ENCODE assay signal across 30 cellular contexts in the genomic region with DNA sequence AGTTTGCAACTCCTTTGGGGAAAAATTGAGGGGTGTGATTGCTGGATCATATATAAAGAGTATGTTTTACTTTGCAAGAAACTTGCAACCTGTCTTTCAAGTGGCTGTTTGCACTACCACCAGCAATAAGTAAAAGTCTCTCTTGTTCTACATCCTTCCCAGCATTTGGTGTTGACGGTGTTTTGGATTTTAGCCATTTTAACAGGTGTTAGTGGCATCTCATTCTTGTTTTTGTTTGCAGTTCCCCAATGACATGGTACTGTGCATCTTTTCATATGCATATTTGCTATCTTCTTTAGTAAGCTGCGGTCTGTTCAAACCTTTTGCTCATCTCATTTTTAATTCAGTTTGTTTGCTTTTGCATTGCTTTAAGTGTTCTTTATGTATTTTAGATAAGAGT.
"Had no signal": no experiment of that assay in that cellular context is flagged by ENCODE, and none has a peak within 500 bp of the region (broad histone marks: within the 10 kb centered on the region; RNA-seq: fewer than 3 reads in every experiment).

No MANE protein-coding gene starts in this region.

- H3K4me1 ChIP-seq: neural progenitor cell, parathyroid adenoma, psoas muscle, right lobe of liver, sigmoid colon, suprapubic skin, testis, tibial artery, transverse colon, upper lobe of right lung, uterus had no signal

- H3K79me2 ChIP-seq: parathyroid adenoma had no signal

- H3K4me2 ChIP-seq: neural progenitor cell had no signal

- ATAC-seq: natural killer cell; psoas muscle; right cardiac atrium; right lobe of liver; stimulated activated memory B cell treated with anti-CD40 and anti-IgM and Interleukin-4, amounts not matched to agents 10 μg/mL and 1 μg/mL and 100 μg/mL, for 72 hours; stimulated activated naive CD8-positive, alpha-beta T cell treated with anti-CD3 and anti-CD28 coated beads, Interleukin-15, amount 100 ng/mL, for 72 hours; stimulated activated naive CD8-positive, alpha-beta T cell treated with anti-CD3 and anti-CD28 coated beads, Interleukin-15, Interleukin-2, amounts not matched to agents 100 U/mL and 50 U/mL, for 24 hours; upper lobe of right lung had no signal

- DNase-seq: natural killer cell; occipital lobe; ovary; posterior cingulate gyrus; psoas muscle; right cardiac atrium; right lobe of liver; sigmoid colon; small intestine; stimulated activated CD4-positive, alpha-beta T cell treated with anti-CD3 and anti-CD28 coated beads, Interleukin-15, amount 100 ng/mL, for 24 hours; stimulated activated CD4-positive, alpha-beta T cell treated with anti-CD3 and anti-CD28 coated beads, Interleukin-2, amount 100 ng/mL, for 24 hours; stimulated activated CD4-positive, alpha-beta T cell treated with anti-CD3 and anti-CD28 coated beads, Interleukin-2, amount 100 ng/mL, for 48 hours; stimulated activated CD4-positive, alpha-beta T cell treated with anti-CD3 and anti-CD28 coated beads, Interleukin-4, amount 100 ng/mL, for 4 hours; stimulated activated CD8-positive, alpha-beta memory T cell treated with anti-CD3 and anti-CD28 coated beads, Interleukin-4, amount 100 ng/mL, for 48 hours; stimulated activated naive CD4-positive, alpha-beta T cell; stimulated activated naive CD8-positive, alpha-beta T cell treated with anti-CD3 and anti-CD28 coated beads, Interleukin-15, amount 100 ng/mL, for 72 hours; stimulated activated naive CD8-positive, alpha-beta T cell treated with anti-CD3 and anti-CD28 coated beads, Interleukin-15, Interleukin-2, amounts not matched to agents 100 U/mL and 50 U/mL, for 24 hours; substantia nigra; testis; tibial artery; transverse colon; upper lobe of right lung; uterus had no signal

- H3K4me3 Mint-ChIP-seq: natural killer cell; nephron; neural progenitor cell; stimulated activated memory B cell treated with anti-CD40 and anti-IgM and Interleukin-4, amounts not matched to agents 10 μg/mL and 1 μg/mL and 100 μg/mL, for 72 hours; stimulated activated naive CD8-positive, alpha-beta T cell treated with anti-CD3 and anti-CD28 coated beads, Interleukin-15, amount 100 ng/mL, for 72 hours; type B pancreatic cell had no signal

- H3K4me1 Mint-ChIP-seq: natural killer cell; nephron; neural progenitor cell; stimulated activated memory B cell treated with anti-CD40 and anti-IgM and Interleukin-4, amounts not matched to agents 10 μg/mL and 1 μg/mL and 100 μg/mL, for 72 hours; stimulated activated naive CD8-positive, alpha-beta T cell treated with anti-CD3 and anti-CD28 coated beads, Interleukin-15, amount 100 ng/mL, for 72 hours had no signal

- H3K27me3 ChIP-seq: neural progenitor cell, ovary, right lobe of liver, sigmoid colon, suprapubic skin, testis, tibial artery, transverse colon, upper lobe of right lung, uterus had no signal

- H3K27me3 Mint-ChIP-seq: progenitor cell of endocrine pancreas; stimulated activated memory B cell treated with anti-CD40 and anti-IgM and Interleukin-4, amounts not matched to agents 10 μg/mL and 1 μg/mL and 100 μg/mL, for 72 hours; stimulated activated naive CD8-positive, alpha-beta T cell treated with anti-CD3 and anti-CD28 coated beads, Interleukin-15, amount 100 ng/mL, for 72 hours; type B pancreatic cell had no signal

- H2AFZ ChIP-seq: neural progenitor cell, parathyroid adenoma had no signal

- H3K27ac ChIP-seq: neural progenitor cell, ovary, parathyroid adenoma, psoas muscle, right lobe of liver, sigmoid colon, suprapubic skin, testis, tibial artery, transverse colon, upper lobe of right lung, uterus had no signal

- H3K27ac Mint-ChIP-seq: natural killer cell; nephron; neural progenitor cell; progenitor cell of endocrine pancreas; stimulated activated memory B cell treated with anti-CD40 and anti-IgM and Interleukin-4, amounts not matched to agents 10 μg/mL and 1 μg/mL and 100 μg/mL, for 72 hours; stimulated activated naive CD8-positive, alpha-beta T cell treated with anti-CD3 and anti-CD28 coated beads, Interleukin-15, amount 100 ng/mL, for 72 hours; type B pancreatic cell had no signal

- H3K4me3 ChIP-seq: neural progenitor cell, ovary, psoas muscle, right lobe of liver, sigmoid colon, suprapubic skin, testis, tibial artery, transverse colon, upper lobe of right lung, uterus had no signal

- H3K36me3 Mint-ChIP-seq: natural killer cell; stimulated activated memory B cell treated with anti-CD40 and anti-IgM and Interleukin-4, amounts not matched to agents 10 μg/mL and 1 μg/mL and 100 μg/mL, for 72 hours; type B pancreatic cell had no signal

- H3K36me3 ChIP-seq: neural progenitor cell, ovary, right lobe of liver, sigmoid colon, suprapubic skin, tibial artery, transverse colon, upper lobe of right lung, uterus had no signal
